In the genomic region with DNA sequence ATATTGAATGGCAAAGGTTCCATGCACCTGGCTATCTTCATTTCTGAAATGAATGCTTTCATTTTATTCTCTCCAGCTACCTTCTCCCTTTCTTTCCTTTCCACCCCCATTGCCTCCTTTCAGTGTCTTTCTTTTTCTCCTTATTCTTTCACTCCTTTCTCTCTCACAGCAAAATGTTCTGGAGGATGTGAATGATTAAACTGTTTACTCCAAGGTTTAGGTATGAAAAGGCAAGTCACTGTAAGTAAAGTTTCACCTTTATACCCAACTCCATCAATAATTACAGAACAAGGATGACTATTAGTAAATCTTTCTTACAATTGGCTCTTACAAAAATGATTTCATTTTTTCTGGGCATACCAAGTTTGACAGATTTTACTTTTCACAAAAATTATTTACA, we compare ENCODE assay signal across 25 cellular contexts. TPM values are rescaled to one million over a fixed set of nuclear protein-coding genes. Genes with fewer than 3 reads are reported as not detected.
DNase-seq lines count a peak whose midpoint lies in the region; ATAC-seq and TF ChIP-seq lines count a peak whose summit lies in the region.
"Had no signal": no experiment of that assay in that cellular context is flagged by ENCODE, and none has a peak within 500 bp of the region (broad histone marks: within the 10 kb centered on the region; RNA-seq: fewer than 3 reads in every experiment).

No MANE protein-coding gene starts in this region.

- H3K36me3 ChIP-seq in body of pancreas (replicated peaks in 1 of 2; ENCODE audit: insufficient read depth in 1 of 2, low read depth in 2 of 2): no peaks in the 10 kb centered on the region
- peaks cover 31 to 45% of the 10 kb centered on the region in 2 donors for H3K36me3 ChIP-seq in thyroid gland

- H3K9me3 ChIP-seq in body of pancreas: no peaks in the 10 kb centered on the region
- no peaks in the 10 kb centered on the region for H3K9me3 ChIP-seq in thyroid gland
- H3K9me3 ChIP-seq: Caco-2 had no signal

- H3K27me3 ChIP-seq in body of pancreas (peaks cover 0 to 15% of the 10 kb centered on the region in 2 donors), thyroid gland (no peaks in the 10 kb centered on the region)

- peak; percentile 25 for ATAC-seq in body of pancreas
- ATAC-seq: CD8-positive, alpha-beta T cell; HepG2; Panc1 had no signal

- H3K4me1 ChIP-seq in body of pancreas (peaks cover 22% of the 10 kb centered on the region), thyroid gland (peaks cover 24 to 34% of the 10 kb centered on the region in 2 donors)
- H3K4me1 ChIP-seq: Caco-2 had no signal

- H3K27ac ChIP-seq in body of pancreas (peak overlapping the region in 3 of 4 donors; percentile 14 to 59 (median 40)), thyroid gland (peak overlapping the region; percentile 92 to 99 (median 93))
- H3K27ac ChIP-seq: SK-N-MC had no signal

- TF ChIP-seq CTCF in body of pancreas (IDR thresholded peaks at IDR 0.05) (no peak), thyroid gland (IDR thresholded peaks at IDR 0.05) (no peak)

- no peak for TF ChIP-seq POLR2A in body of pancreas (IDR thresholded peaks at IDR 0.05)
- no peak for TF ChIP-seq POLR2A in thyroid gland (IDR thresholded peaks at IDR 0.05)

- intact Hi-C loops in body of pancreas (cut with DNase I): no loop called here
- intact Hi-C loops in thyroid gland (cut with DNase I): no loop called here

- DNase-seq in Caki2 (ENCODE audit: low read depth) (peak; percentile 54), body of pancreas (no peak), left kidney (ENCODE audit: low read depth, low spot score) (peak; percentile 39), thyroid gland (no peak), putamen (ENCODE audit: low spot score) (no peak), NOMO-1 treated with dmso at 0.1 percent for 144 hours (lab: John Stamatoyannopoulos, UW; ENCODE audit: unreplicated experiment) (no peak)
- DNase-seq in activated CD4-positive, alpha-beta T cell treated with anti-CD3 and anti-CD28 coated beads, Interleukin-2, amount 50 U/mL, for 1 hour: no peak
- DNase-seq: C1 segment of cervical spinal cord; Caco-2; CD8-positive, alpha-beta T cell; DMS79 treated with DMSO at 0.1 percent for 48 hours; GF-D8; Karpas-422; NCI-H1092; NCI-H1436; NCI-H187; NCI-H2081 treated with DMSO at 0.1 percent for 48 hours; NCI-H2171; NCI-H226; NCI-H510A; NCI-H69; SIG-M5 had no signal

- in situ Hi-C loops in Caki2 (cut with HindIII; ENCODE audit: low pct_unique_long_range_greater_than_20kb, low sequenced_read_pairs): no loop called here

- H3K4me3 ChIP-seq in body of pancreas (no peak overlapping the region), thyroid gland (replicated peaks in 1 of 3) (peak overlapping the region; percentile 6 to 90 (median 73))
- H3K4me3 ChIP-seq: SK-N-MC had no signal

RNA-seq across cellular contexts. Expression of a gene that starts 4.3 kb away (rescaled TPM):
- 50.7 and 89.7 TPM in 2 replicates for total RNA-seq in Caki2 (2014; rRNA removed; shearing (Covaris generic); ENCODE audit: low replicate concordance)
- 1 to 10 TPM in 1 of 2 donors, under 1 TPM in 1; 0.52 to 2.3 TPM for total RNA-seq in body of pancreas
- total RNA-seq in thyroid gland: 1,000 to 10,000 TPM; 1,318 to 2,156 (median 1,767) TPM

Comparison
In these comparisons a context has a peak if more than half of its experiments do, and no peak if none do; other contexts are left out.
1. DNase-seq: peak in Caki2 (single experiment) and left kidney (single experiment); none in body of pancreas (0 of 4), thyroid gland (0 of 2), putamen (single experiment), NOMO-1 treated with dmso at 0.1 percent for 144 hours (single experiment) and activated CD4-positive, alpha-beta T cell treated with anti-CD3 and anti-CD28 coated beads, Interleukin-2, amount 50 U/mL, for 1 hour (single experiment).
2. H3K4me3 ChIP-seq: peak in thyroid gland (3 of 3); none in body of pancreas (0 of 2).
3. RNA of a gene that starts 4.3 kb away (total RNA-seq): 1,318 to 2,156 TPM in thyroid gland and 50.7 to 89.7 TPM in Caki2; 0.52 to 2.3 TPM in body of pancreas; every median in the first group is over 10 times any median in the second.